ENCODE assay signal across 26 cellular contexts in the genomic region with DNA sequence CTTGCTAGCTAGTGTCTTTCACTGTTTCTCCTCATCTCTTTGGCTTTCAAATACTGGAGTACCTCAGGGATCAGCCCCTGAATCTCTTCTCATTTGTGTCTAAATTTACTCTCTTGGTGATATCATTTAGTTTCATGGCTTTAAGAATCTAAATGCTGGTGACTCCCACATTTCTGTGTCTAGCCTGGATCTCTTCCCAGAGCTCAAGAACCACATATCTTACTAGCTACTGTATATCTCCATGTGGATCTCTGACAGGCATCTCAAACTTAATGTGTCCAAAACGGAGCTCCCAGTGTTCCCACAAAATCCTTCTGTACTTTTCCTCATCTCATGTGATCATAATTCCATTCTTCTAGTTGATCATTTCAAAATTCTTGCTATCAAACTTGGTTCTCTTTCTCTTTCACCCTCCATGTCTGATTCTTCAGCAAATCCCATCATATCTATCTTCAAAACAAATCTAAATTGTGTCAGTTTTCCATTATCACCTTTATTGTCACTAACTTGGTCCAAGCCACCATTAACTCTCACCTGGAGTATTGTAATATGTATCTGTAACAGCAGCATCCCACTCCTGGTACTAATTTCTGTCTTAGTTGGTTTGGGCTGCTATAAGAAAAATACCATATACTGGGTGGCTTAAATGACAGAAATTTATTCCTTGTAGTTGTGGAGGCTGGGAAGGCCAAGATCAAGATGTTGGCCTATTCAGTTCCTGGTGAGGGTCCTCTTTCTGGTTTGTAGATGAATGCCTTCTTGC. TPM values are rescaled to one million over a fixed set of nuclear protein-coding genes. Genes with fewer than 3 reads are reported as not detected.
A peak's percentile ranks its signal among the peaks of the same experiment; 100 is the strongest.
DNase-seq lines count a peak whose midpoint lies in the region; ATAC-seq, FAIRE-seq and TF ChIP-seq lines count a peak whose summit lies in the region.
"Had no signal": no experiment of that assay in that cellular context is flagged by ENCODE, and none has a peak within 500 bp of the region (broad histone marks: within the 10 kb centered on the region; RNA-seq: fewer than 3 reads in every experiment).

No MANE protein-coding gene starts in this region.

- no peak for TF ChIP-seq RAD21 in K562 (CRISPR knock-in tag; conservative IDR thresholded peaks at IDR 0.05 in 1 of 2, IDR thresholded peaks at IDR 0.05 in 1 of 2)

- no peak for TF ChIP-seq CTCF in K562 (IDR thresholded peaks at IDR 0.05 in 2 of 3, conservative IDR thresholded peaks at IDR 0.05 in 1 of 3; ENCODE audit: insufficient read depth in 2 of 3, low read depth in 1 of 3, low read length in 3 of 3)
- TF ChIP-seq CTCF in fibroblast of villous mesenchyme (IDR thresholded peaks at IDR 0.05; ENCODE audit: insufficient read depth, low read depth, low read length): no peak
- TF ChIP-seq CTCF in GM13976 (IDR thresholded peaks at IDR 0.05; ENCODE audit: borderline replicate concordance, control extremely low read depth, extremely low read depth, insufficient read depth, missing control alignments): no peak

- no peak for TF ChIP-seq EP300 in K562 (IDR thresholded peaks at IDR 0.05; ENCODE audit: low read length)

- no peak for ATAC-seq in K562

- DNase-seq in GM23248 (peak; percentile 4), K562 (ENCODE audit: extremely low read depth in 1 of 4, low spot score in 3 of 4) (no peak), fibroblast of villous mesenchyme (ENCODE audit: low read depth) (peak; percentile 76), nucleus accumbens (lab: John Stamatoyannopoulos, UW) (no peak), NCI-H146 treated with DMSO at 0.1 percent for 48 hours (lab: John Stamatoyannopoulos, UW; ENCODE audit: unreplicated experiment) (no peak), GM13976 (ENCODE audit: low spot score) (no peak)
- DNase-seq: 8988T; ACHN; BE2C; DMS153; DND-41; HCEC 1CT; NCI-H1092 treated with DMSO at 0.1 percent for 48 hours; NCI-H1436 treated with DMSO at 0.1 percent for 48 hours; NCI-H1930; NCI-H2107; NCI-H446 treated with DMSO at 0.1 percent for 48 hours; NCI-H526; NK-92 treated with Interleukin-12 subunit alpha and Interleukin-12 subunit beta, amount 100 ng/mL, for 24 hours; PC-9; Right ventricle myocardium superior; RPMI8226 had no signal

- H3K27me3 ChIP-seq in GM23248 (replicated peaks; ENCODE audit: insufficient read depth) (no peaks in the 10 kb centered on the region), K562 (ENCODE audit: control insufficient read depth in 2 of 2, insufficient read depth in 2 of 2, low read length in 2 of 2) (no peaks in the 10 kb centered on the region; a peak in 1 of 5 replicates), subcutaneous abdominal adipose tissue (ENCODE audit: control insufficient read depth in 5 of 5, insufficient read depth in 4 of 5, low read length in 5 of 5) (no peaks in the 10 kb centered on the region)
- H3K27me3 ChIP-seq: BE2C, SJSA1 had no signal

- intact Hi-C loops in K562 (cut with micrococcal nuclease): no loop called here

- H3K4me1 ChIP-seq in GM23248 (ENCODE audit: insufficient read depth) (no peaks in the 10 kb centered on the region), K562 (replicated peaks in 1 of 2; ENCODE audit: control insufficient read depth in 2 of 2, insufficient read depth in 2 of 2, low read length in 2 of 2) (no peaks in the 10 kb centered on the region), subcutaneous abdominal adipose tissue (ENCODE audit: control insufficient read depth in 5 of 5, insufficient read depth in 5 of 5, low read length in 5 of 5) (peaks cover 0 to 27% (median 10%) of the 10 kb centered on the region in 5 donors)
- H3K4me1 ChIP-seq: BE2C, SJSA1 had no signal

- H3K79me2 ChIP-seq in GM23248 (ENCODE audit: insufficient read depth) (no peaks in the 10 kb centered on the region), K562 (ENCODE audit: control insufficient read depth, insufficient read depth, low read length) (no peaks in the 10 kb centered on the region)

- H4K20me1 ChIP-seq in GM23248 (ENCODE audit: insufficient read depth) (no peaks in the 10 kb centered on the region), K562 (replicated peaks; ENCODE audit: control insufficient read depth, insufficient read depth, low read length) (no peaks in the 10 kb centered on the region)

- POLR2A ChIA-PET in K562 (lab: Yijun Ruan, JAX): no interaction called here

- H3K9ac ChIP-seq in GM23248: no peak overlapping the region
- no peak overlapping the region for H3K9ac ChIP-seq in K562 (ENCODE audit: insufficient read depth in 1 of 2, low read depth in 2 of 2, low read length in 2 of 2)
- H3K9ac ChIP-seq in subcutaneous abdominal adipose tissue (ENCODE audit: low read length in 5 of 5): no peak overlapping the region

- H3K4me3 ChIP-seq in GM23248 (no peak overlapping the region), K562 (no peak overlapping the region), fibroblast of villous mesenchyme (ENCODE audit: low read depth, low read length) (no peak overlapping the region), subcutaneous abdominal adipose tissue (ENCODE audit: low read depth in 1 of 5, low read length in 5 of 5) (no peak overlapping the region)
- H3K4me3 ChIP-seq: PC-9, SJSA1 had no signal

- CTCF ChIA-PET in K562 (lab: Yijun Ruan, JAX; ENCODE audit: low intra/inter-chr PET ratio): no interaction called here

- H3K9me3 ChIP-seq in GM23248 (ENCODE audit: low read depth) (no peaks in the 10 kb centered on the region), K562 (replicated peaks; ENCODE audit: control insufficient read depth, insufficient read depth, low read depth, low read length) (no peaks in the 10 kb centered on the region), subcutaneous abdominal adipose tissue (ENCODE audit: control insufficient read depth in 5 of 5, low read length in 5 of 5) (peaks cover 0 to 6% (median 5%) of the 10 kb centered on the region in 5 donors)
- H3K9me3 ChIP-seq: BE2C, SJSA1 had no signal

- no peak overlapping the region for H3K27ac ChIP-seq in GM23248
- no peak overlapping the region for H3K27ac ChIP-seq in K562 (ENCODE audit: extremely low read depth, low read depth, low read length)
- peak overlapping the region; percentile 91 for H3K27ac ChIP-seq in subcutaneous abdominal adipose tissue (ENCODE audit: low read depth, low read length)
- H3K27ac ChIP-seq: PC-9, SJSA1 had no signal

- no peaks in the 10 kb centered on the region for H3K9me1 ChIP-seq in K562 (ENCODE audit: control insufficient read depth, insufficient read depth, low read length)

- no peaks in the 10 kb centered on the region for H3K36me3 ChIP-seq in GM23248 (ENCODE audit: low read depth)
- H3K36me3 ChIP-seq in K562 (ENCODE audit: control insufficient read depth, insufficient read depth, low read length): no peaks in the 10 kb centered on the region
- H3K36me3 ChIP-seq in subcutaneous abdominal adipose tissue (ENCODE audit: control insufficient read depth in 5 of 5, insufficient read depth in 5 of 5, low read length in 5 of 5): peaks cover 0 to 6% (median 0%) of the 10 kb centered on the region in 5 donors
- H3K36me3 ChIP-seq: BE2C, SJSA1 had no signal

- FAIRE-seq in K562 (lab: Jason Lieb, UNC): no peak
- FAIRE-seq: H1 had no signal

- BruUV-seq in K562 (replicated peaks; lab: Mats Ljungman, UMichigan): no TSS peak

- H3K9me2 ChIP-seq in GM23248 (ENCODE audit: insufficient read depth): no peaks in the 10 kb centered on the region

- H3K4me2 ChIP-seq in GM23248 (ENCODE audit: unreplicated experiment) (no peak overlapping the region), K562 (ENCODE audit: insufficient read depth, low read length) (no peak overlapping the region)
- H3K4me2 ChIP-seq: PC-9 had no signal

- H3F3A ChIP-seq in GM23248 (ENCODE audit: insufficient read depth): no peaks in the 10 kb centered on the region

- 3 to 4% methylated on average over 1 of the region's 1 CpG for WGBS in GM23248 (ENCODE audit: low coverage in 1 of 2, low lambda C conversion rate in 2 of 2, missing lambda C conversion rate in 2 of 2), 2 experiments
- WGBS in K562 (ENCODE audit: insufficient coverage, low coverage, missing lambda C conversion rate): 0% methylated on average over 1 of the region's 1 CpG

- no peak for TF ChIP-seq POLR2A in K562 (conservative IDR thresholded peaks at IDR 0.05)

- in situ Hi-C loops in GM23248 (cut with MboI): no loop called here
- in situ Hi-C loops in K562 (cut with MboI): no loop called here
- in situ Hi-C loops in GM13976 (cut with MboI; ENCODE audit: low sequenced_read_pairs, unreplicated experiment): no loop called here

- H2AFZ ChIP-seq in GM23248: no peak overlapping the region
- H2AFZ ChIP-seq in K562 (ENCODE audit: low read depth, low read length): no peak overlapping the region
- H2AFZ ChIP-seq: PC-9 had no signal

TF ChIP-seq in K562, 482 proteins besides CTCF, POLR2A, EP300 and RAD21:
- peak; percentile 95 for TF ChIP-seq ZNF707 (CRISPR knock-in tag; conservative IDR thresholded peaks at IDR 0.05)
- TF ChIP-seq DACH1 (IDR thresholded peaks at IDR 0.05; ENCODE audit: partially characterized antibody): no peak

RNA-seq across cellular contexts. Expression of gene CCDC170, which starts 45.9 kb away (rescaled TPM):
- 0.11 TPM in 1 of 2 replicates, not detected in the other for total RNA-seq in GM23248 (2014; rRNA removed; shearing (Covaris generic))
- polyA plus RNA-seq in GM23248 (2016; fragmentation: Nextera tagmentation; extraction: Ambion mirVana) (0.27 and 0.49 TPM in 2 replicates), K562 (2011; rRNA removed) (not detected in 2 replicates), K562 (2014; fragmentation: Illumina TruSeq; extraction: Trizol) (not detected in 2 replicates), K562 (2014; fragmentation: Nextera tagmentation; extraction: Ambion mirVana) (not detected), K562 (2014; rRNA removed) (0.01 TPM in 1 of 2 replicates, not detected in the other)
- total RNA-seq in K562 (2011; cell fraction: chromatin; rRNA removed; ENCODE audit: low replicate concordance): 0.67 TPM in 1 of 2 replicates, not detected in the other
- total RNA-seq in K562 (2011; cell fraction: nucleolus; rRNA removed): not detected in 2 replicates
- not detected in 2 replicates for total RNA-seq in K562 (2011; cell fraction: nucleoplasm; rRNA removed)
- total RNA-seq in K562 (2014; rRNA removed) (0.05 TPM in 1 of 2 replicates, not detected in the other), K562 (2014; rRNA removed; fragmentation: Illumina TruSeq; extraction: Trizol) (not detected in 2 replicates), K562 (2015; rRNA removed; fragmentation: Illumina TruSeq; extraction: Trizol) (0.18 TPM in 1 of 2 replicates, not detected in the other), K562 (2021) (not detected in 2 replicates), fibroblast of villous mesenchyme (1.6 and 3.9 TPM in 2 replicates)
- polyA plus RNA-seq in K562 (2011; cell fraction: cytosol; rRNA removed): not detected in 2 replicates
- not detected in 2 replicates for polyA plus RNA-seq in K562 (2011; cell fraction: nucleus; rRNA removed)
- polyA plus RNA-seq in K562 (2012): 0.03 TPM in 1 of 2 replicates, not detected in the other
- polyA minus RNA-seq in K562 (2011; rRNA and poly(A)+ RNA removed): 0.32 TPM in 1 of 2 replicates, not detected in the other
- not detected in 2 replicates for polyA minus RNA-seq in K562 (2011; cell fraction: cytosol; rRNA and poly(A)+ RNA removed)
- not detected in 2 replicates for polyA minus RNA-seq in K562 (2011; cell fraction: nucleus; rRNA and poly(A)+ RNA removed)
- polyA plus RNA-seq: IgD-negative memory B cell had no signal

Comparison
In these comparisons a context has a peak if more than half of its experiments do, and no peak if none do; other contexts are left out.
1. DNase-seq: peak in GM23248 (single experiment) and fibroblast of villous mesenchyme (single experiment); none in K562 (0 of 4), nucleus accumbens (0 of 56), NCI-H146 treated with DMSO at 0.1 percent for 48 hours (single experiment) and GM13976 (single experiment).